ENCODE assay signal across 31 cellular contexts in genomic region chr2:75982750-75983149, GRCh38.
"Had no signal": no experiment of that assay in that cellular context is flagged by ENCODE, and none has a peak within 500 bp of the region (broad histone marks: within the 10 kb centered on the region; RNA-seq: fewer than 3 reads in every experiment).

No MANE protein-coding gene starts in this region.

- ATAC-seq: activated CD4-positive, CD25-positive, alpha-beta regulatory T cell treated with anti-CD3 and anti-CD28 coated beads, Interleukin-2, amount 50 U/mL, for 24 hours; activated CD8-positive, alpha-beta T cell treated with anti-CD3 and anti-CD28 coated beads for 36 hours; activated T-cell treated with anti-CD3 and anti-CD28 coated beads, Interleukin-2, amount 50 U/mL, for 4 hours; activated T-helper 17 cell treated with anti-CD3 and anti-CD28 coated beads, Interleukin-2, amount 50 U/mL, for 72 hours; foreskin keratinocyte; gastroesophageal sphincter; heart right ventricle; T-helper 17 cell had no signal

- H3K4me3 ChIP-seq: coronary artery, dorsolateral prefrontal cortex, esophagus muscularis mucosa, gastroesophageal sphincter, heart right ventricle had no signal

- H3K36me3 ChIP-seq: brain microvascular endothelial cell, esophagus muscularis mucosa, gastroesophageal sphincter, heart right ventricle, WERI-Rb-1 had no signal

- H3K9me3 Mint-ChIP-seq: activated T-helper 17 cell treated with anti-CD3 and anti-CD28 coated beads, Interleukin-2, amount 50 U/mL, for 72 hours had no signal

- H3K27ac Mint-ChIP-seq: activated B cell treated with CpG ODN at 0.5 μM for 24 hours; activated CD8-positive, alpha-beta T cell treated with anti-CD3 and anti-CD28 coated beads for 36 hours; activated naive CD8-positive, alpha-beta T cell; activated T-helper 17 cell treated with anti-CD3 and anti-CD28 coated beads, Interleukin-2, amount 50 U/mL, for 72 hours; dendritic cell treated with granulocyte-macrophage colony-stimulating factor and Interleukin-4, amounts not matched to agents 40 ng/mL and 50 ng/mL, for 4 days; T-helper 17 cell; T-helper 2 cell treated with Interferon-gamma antibody and Interleukin-4, amounts not matched to agents 5 μg/mL and 100 μg/mL, for 36 hours had no signal

- H3K4me1 ChIP-seq: esophagus muscularis mucosa, foreskin keratinocyte, gastroesophageal sphincter, heart right ventricle had no signal

- H3K9me3 ChIP-seq: esophagus muscularis mucosa had no signal

- H3K27me3 Mint-ChIP-seq: activated B cell treated with CpG ODN at 0.5 μM for 24 hours; activated CD8-positive, alpha-beta T cell treated with anti-CD3 and anti-CD28 coated beads for 36 hours; activated naive CD8-positive, alpha-beta T cell; activated T-helper 17 cell treated with anti-CD3 and anti-CD28 coated beads, Interleukin-2, amount 50 U/mL, for 72 hours; central memory CD8-positive, alpha-beta T cell; dendritic cell treated with granulocyte-macrophage colony-stimulating factor and Interleukin-4, amounts not matched to agents 40 ng/mL and 50 ng/mL, for 4 days; T-helper 17 cell had no signal

- H3K27ac ChIP-seq: brain microvascular endothelial cell, coronary artery, dorsolateral prefrontal cortex, esophagus muscularis mucosa, foreskin keratinocyte, gastroesophageal sphincter, heart right ventricle, WERI-Rb-1 had no signal

- DNase-seq: activated B cell treated with CpG ODN at 0.5 μM for 24 hours; activated CD4-positive, alpha-beta T cell treated with anti-CD3 and anti-CD28 coated beads for 48 hours; activated CD4-positive, alpha-beta T cell treated with anti-CD3 and anti-CD28 coated beads, Interleukin-2, amount 50 U/mL, for 1 hour; activated CD4-positive, alpha-beta T cell treated with anti-CD3 and anti-CD28 coated beads, Interleukin-2, amount 50 U/mL, for 48 hours; activated CD8-positive, alpha-beta memory T cell treated with anti-CD3 and anti-CD28 coated beads for 24 hours; activated CD8-positive, alpha-beta T cell treated with anti-CD3 and anti-CD28 coated beads for 36 hours; activated effector memory CD4-positive, alpha-beta T cell treated with Interleukin-2 at 50 U/mL for 16 hours; activated gamma-delta T cell treated with Interleukin-2 at 50 U/mL for 16 hours; activated naive CD4-positive, alpha-beta T cell treated with anti-CD3 and anti-CD28 coated beads, Interleukin-2, amount 50 U/mL, for 16 hours; activated naive CD4-positive, alpha-beta T cell treated with Interleukin-2 at 50 U/mL for 16 hours; activated T-cell treated with anti-CD3 and anti-CD28 coated beads, Interleukin-2, amount 50 U/mL, for 4 hours; amniotic stem cell; anterior cingulate cortex; brain microvascular endothelial cell; dorsolateral prefrontal cortex; effector memory CD4-positive, alpha-beta T cell; erythroblast; foreskin keratinocyte; heart right ventricle; T-helper 17 cell; T1000; WERI-Rb-1 had no signal

- H3K4me1 Mint-ChIP-seq: activated B cell treated with CpG ODN at 0.5 μM for 24 hours; activated T-helper 17 cell treated with anti-CD3 and anti-CD28 coated beads, Interleukin-2, amount 50 U/mL, for 72 hours; central memory CD8-positive, alpha-beta T cell; T-helper 17 cell had no signal

- H3K4me3 Mint-ChIP-seq: activated B cell treated with CpG ODN at 0.5 μM for 24 hours; activated CD8-positive, alpha-beta T cell treated with anti-CD3 and anti-CD28 coated beads for 36 hours; activated naive CD8-positive, alpha-beta T cell; activated T-cell treated with anti-CD3 and anti-CD28 coated beads, Interleukin-2, amount 50 U/mL, for 4 hours; activated T-helper 17 cell treated with anti-CD3 and anti-CD28 coated beads, Interleukin-2, amount 50 U/mL, for 72 hours; central memory CD8-positive, alpha-beta T cell; dendritic cell treated with granulocyte-macrophage colony-stimulating factor and Interleukin-4, amounts not matched to agents 40 ng/mL and 50 ng/mL, for 4 days; T-helper 17 cell; T-helper 2 cell treated with Interferon-gamma antibody and Interleukin-4, amounts not matched to agents 5 μg/mL and 100 μg/mL, for 36 hours had no signal

- H3K36me3 Mint-ChIP-seq: activated naive CD8-positive, alpha-beta T cell had no signal

- H3K27me3 ChIP-seq: brain microvascular endothelial cell, dorsolateral prefrontal cortex, esophagus muscularis mucosa, foreskin keratinocyte, gastroesophageal sphincter, heart right ventricle had no signal
